ENCODE assay signal across 8 cellular contexts in genomic region chr15:92693922-92694331, GRCh38. TPM values are rescaled to one million over a fixed set of nuclear protein-coding genes. Genes with fewer than 3 reads are reported as not detected.
DNase-seq lines count a peak whose midpoint lies in the region; ATAC-seq and TF ChIP-seq lines count a peak whose summit lies in the region.

No MANE protein-coding gene starts in this region.

- H3K18ac ChIP-seq in H9 (ENCODE audit: insufficient read length, low read depth, low read length) = no peak overlapping the region

- no peaks in the 10 kb centered on the region for H3K9me2 ChIP-seq in SK-N-SH

- no peak overlapping the region for H4K91ac ChIP-seq in H9 (ENCODE audit: insufficient read length, low read depth, low read length)

- peaks cover 0 to 8% (median 3%) of the 10 kb centered on the region in 10 experiments; a peak in 5 of 20 replicates for H3K4me1 ChIP-seq in BLaER1 treated with 17β-estradiol and CSF1 and Interleukin-3, amounts not matched to agents 10 nM and 100 nM
- H3K4me1 ChIP-seq in H9 (ENCODE audit: insufficient read depth, low read length) (no peaks in the 10 kb centered on the region), SK-N-SH (ENCODE audit: control insufficient read depth in 1 of 2, insufficient read depth in 2 of 2, low read depth in 1 of 2, low read length in 1 of 2) (peaks cover 0 to 11% of the 10 kb centered on the region in 2 experiments; a peak in 2 of 4 replicates)

- peak; percentile 45 for TF ChIP-seq RAD21 in SK-N-SH (IDR thresholded peaks at IDR 0.05; ENCODE audit: low read length)

- H3K79me1 ChIP-seq in H9 (ENCODE audit: insufficient read depth, low read depth, low read length, poor library complexity, severe bottlenecking) = no peaks in the 10 kb centered on the region

- H3K27ac ChIP-seq in BLaER1 treated with 17β-estradiol and CSF1 and Interleukin-3, amounts not matched to agents 10 nM and 100 nM = no peak overlapping the region
- H3K27ac ChIP-seq in H9 (ENCODE audit: insufficient read length, low read depth, low read length) = no peak overlapping the region
- H3K27ac ChIP-seq in SK-N-SH (ENCODE audit: low read depth in 2 of 2, low read length in 1 of 2) = no peak overlapping the region

- H2BK5ac ChIP-seq in H9 (ENCODE audit: insufficient read length, low read length) = no peak overlapping the region

- no peak overlapping the region for H4K5ac ChIP-seq in H9 (ENCODE audit: insufficient read length, low read depth, low read length)

- no peak overlapping the region for H3T11ph ChIP-seq in H9 (ENCODE audit: low read length)

- POLR2A ChIA-PET in SK-N-SH (lab: Yijun Ruan, JAX) = no interaction called here

- no peak overlapping the region for H3K56ac ChIP-seq in H9 (ENCODE audit: insufficient read length, low read depth, low read length)

- H4K20me1 ChIP-seq in BLaER1 treated with 17β-estradiol and CSF1 and Interleukin-3, amounts not matched to agents 10 nM and 100 nM = no peaks in the 10 kb centered on the region
- no peaks in the 10 kb centered on the region for H4K20me1 ChIP-seq in H9 (ENCODE audit: control insufficient read depth, insufficient read depth, insufficient read length)
- no peaks in the 10 kb centered on the region for H4K20me1 ChIP-seq in SK-N-SH (ENCODE audit: insufficient read depth)

- TF ChIP-seq EP300 in SK-N-SH (IDR thresholded peaks at IDR 0.05; ENCODE audit: borderline replicate concordance in 1 of 2, low read depth in 1 of 2, low read length in 1 of 2) = no peak

- no peak overlapping the region for H3K23ac ChIP-seq in H9 (ENCODE audit: insufficient read length, low read depth, low read length)

- no peak overlapping the region for H3K4me3 Mint-ChIP-seq in H9
- no peak overlapping the region for H3K4me3 Mint-ChIP-seq in T-helper 2 cell treated with Interferon-gamma antibody and Interleukin-4, amounts not matched to agents 5 μg/mL and 100 μg/mL, for 36 hours

- no peak overlapping the region for H3K4ac ChIP-seq in H9 (ENCODE audit: low read depth, low read length)

- no peaks in the 10 kb centered on the region for H3F3A ChIP-seq in SK-N-SH (replicated peaks; ENCODE audit: insufficient read depth)

- peak; percentile 81 for DNase-seq in H9
- DNase-seq in SK-N-SH = peak; percentile 55
- DNase-seq in iPS-NIHi11 (ENCODE audit: low spot score) = peak; percentile 81
- DNase-seq in GM13976 (ENCODE audit: low spot score) = no peak
- no peak for DNase-seq in activated T-cell treated with anti-CD3 and anti-CD28 coated beads for 4 hours
- no peak for DNase-seq in T-helper 2 cell treated with Interferon-gamma antibody and Interleukin-4, amounts not matched to agents 5 μg/mL and 100 μg/mL, for 36 hours (ENCODE audit: low spot score)

- peaks cover 0 to 2% (median 0%) of the 10 kb centered on the region in 11 experiments; a peak in 1 of 22 replicates for H3K36me3 ChIP-seq in BLaER1 treated with 17β-estradiol and CSF1 and Interleukin-3, amounts not matched to agents 10 nM and 100 nM
- H3K36me3 ChIP-seq in SK-N-SH (replicated peaks in 1 of 2; ENCODE audit: control insufficient read depth in 1 of 2, insufficient read depth in 2 of 2, low read length in 1 of 2) = no peaks in the 10 kb centered on the region

- no peaks in the 10 kb centered on the region for H3K27me3 ChIP-seq in BLaER1 treated with 17β-estradiol and CSF1 and Interleukin-3, amounts not matched to agents 10 nM and 100 nM
- H3K27me3 ChIP-seq in H9 (ENCODE audit: insufficient read depth, low read length) = no peaks in the 10 kb centered on the region
- H3K27me3 ChIP-seq in SK-N-SH (ENCODE audit: insufficient read depth) = no peaks in the 10 kb centered on the region

- in situ Hi-C loops in GM13976 (cut with MboI; ENCODE audit: low sequenced_read_pairs, unreplicated experiment) = no loop called here

- no CpG with 5 or more reads among the region's 3 CpGs for WGBS in H9 (ENCODE audit: extremely low coverage, insufficient read length, low lambda C conversion rate)
- WGBS in SK-N-SH (ENCODE audit: low lambda C conversion rate) = 43% methylated on average over 3 of the region's 3 CpGs

- peaks cover 4% of the 10 kb centered on the region in 2 experiments for H3K4me1 Mint-ChIP-seq in H9
- no peaks in the 10 kb centered on the region for H3K4me1 Mint-ChIP-seq in T-helper 2 cell treated with Interferon-gamma antibody and Interleukin-4, amounts not matched to agents 5 μg/mL and 100 μg/mL, for 36 hours (ENCODE audit: low read depth)

- H3K23me2 ChIP-seq in H9 (ENCODE audit: insufficient read length, low read depth, low read length, poor library complexity, severe bottlenecking) = no peaks in the 10 kb centered on the region

- H3K9ac ChIP-seq in BLaER1 treated with 17β-estradiol and CSF1 and Interleukin-3, amounts not matched to agents 10 nM and 100 nM = no peak overlapping the region
- H3K9ac ChIP-seq in H9 (ENCODE audit: extremely low read depth, insufficient read length, low read length) (no peak overlapping the region), SK-N-SH (no peak overlapping the region)

- H3K36me3 Mint-ChIP-seq in H9 (ENCODE audit: insufficient read depth in 1 of 3, low read depth in 3 of 3) = peaks cover 12 to 20% (median 19%) of the 10 kb centered on the region in 3 experiments
- H3K36me3 Mint-ChIP-seq in T-helper 2 cell treated with Interferon-gamma antibody and Interleukin-4, amounts not matched to agents 5 μg/mL and 100 μg/mL, for 36 hours (ENCODE audit: low read depth) = no peaks in the 10 kb centered on the region

- peaks cover 20 to 30% (median 23%) of the 10 kb centered on the region in 11 experiments for H3K9me3 ChIP-seq in BLaER1 treated with 17β-estradiol and CSF1 and Interleukin-3, amounts not matched to agents 10 nM and 100 nM (replicated peaks in 1 of 11)
- H3K9me3 ChIP-seq in H9 (ENCODE audit: control insufficient read depth, low read depth, low read length) = peaks cover 8% of the 10 kb centered on the region
- H3K9me3 ChIP-seq in SK-N-SH = no peaks in the 10 kb centered on the region

- no peak overlapping the region for H2AFZ ChIP-seq in H9 (ENCODE audit: low read length)
- H2AFZ ChIP-seq in SK-N-SH (ENCODE audit: low read depth) = no peak overlapping the region

- TF ChIP-seq CTCF in H9 (conservative IDR thresholded peaks at IDR 0.05) (peak; percentile 75), SK-N-SH (IDR thresholded peaks at IDR 0.05) (peak; percentile 46), GM13976 (IDR thresholded peaks at IDR 0.05; ENCODE audit: borderline replicate concordance, control extremely low read depth, extremely low read depth, insufficient read depth, missing control alignments) (no peak)

- H3K14ac ChIP-seq in H9 (ENCODE audit: insufficient read depth, low read length) = no peak overlapping the region

- H3K79me2 ChIP-seq in H9 (ENCODE audit: insufficient read depth, low read length) (no peaks in the 10 kb centered on the region), SK-N-SH (ENCODE audit: insufficient read depth) (no peaks in the 10 kb centered on the region)

- peaks cover 3% of the 10 kb centered on the region; the same call in 1 of the 2 replicates for H3K27me3 Mint-ChIP-seq in H9 (ENCODE audit: low read depth)
- H3K27me3 Mint-ChIP-seq in T-helper 2 cell treated with Interferon-gamma antibody and Interleukin-4, amounts not matched to agents 5 μg/mL and 100 μg/mL, for 36 hours (ENCODE audit: low read depth) = peaks cover 4% of the 10 kb centered on the region

- no peak overlapping the region for H2BK15ac ChIP-seq in H9 (ENCODE audit: low read depth, low read length)

- peak overlapping the region in 6 of 11 experiments; percentile 8 to 36 (median 22); a peak in 8 of 22 replicates for H3K4me2 ChIP-seq in BLaER1 treated with 17β-estradiol and CSF1 and Interleukin-3, amounts not matched to agents 10 nM and 100 nM
- H3K4me2 ChIP-seq in H9 (ENCODE audit: insufficient read depth, insufficient read length, low read length) (no peak overlapping the region), SK-N-SH (no peak overlapping the region)

- no peak overlapping the region for H2BK20ac ChIP-seq in H9 (ENCODE audit: low read depth, low read length, poor library complexity, severe bottlenecking)

- no peak overlapping the region for H2AK5ac ChIP-seq in H9 (ENCODE audit: insufficient read length, low read length)

- H3K4me3 ChIP-seq in BLaER1 treated with 17β-estradiol and CSF1 and Interleukin-3, amounts not matched to agents 10 nM and 100 nM = no peak overlapping the region
- no peak overlapping the region for H3K4me3 ChIP-seq in SK-N-SH (ENCODE audit: low read depth in 2 of 2, low read length in 1 of 2)

- no peak overlapping the region for H3K27ac Mint-ChIP-seq in H9
- H3K27ac Mint-ChIP-seq in T-helper 2 cell treated with Interferon-gamma antibody and Interleukin-4, amounts not matched to agents 5 μg/mL and 100 μg/mL, for 36 hours = no peak overlapping the region

- H2BK12ac ChIP-seq in H9 (ENCODE audit: insufficient read length, low read depth, low read length) = no peak overlapping the region

- ATAC-seq in GM21423 (IDR thresholded peaks at IDR 0.05; ENCODE audit: unreplicated experiment) = no peak

- peaks cover 18 to 21% of the 10 kb centered on the region in 2 experiments for H3K9me3 Mint-ChIP-seq in H9
- peaks cover 14% of the 10 kb centered on the region for H3K9me3 Mint-ChIP-seq in T-helper 2 cell treated with Interferon-gamma antibody and Interleukin-4, amounts not matched to agents 5 μg/mL and 100 μg/mL, for 36 hours

- no peak overlapping the region for H2BK120ac ChIP-seq in H9 (ENCODE audit: low read depth, low read length, poor library complexity, severe bottlenecking)

- CTCF ChIA-PET in SK-N-SH (lab: Yijun Ruan, JAX) = interaction anchor here (1.0 to 3.0 kb wide), 2 partner anchors 21 to 172 kb away, joined by 3 to 9 read pairs; no protein-coding TSS in a partner anchor

- no peak overlapping the region for H4K8ac ChIP-seq in H9 (replicated peaks; ENCODE audit: insufficient read length, low read depth, low read length)

TF ChIP-seq in SK-N-SH, 30 proteins besides CTCF, POLR2A, EP300 and RAD21:
- TF ChIP-seq YY1 (IDR thresholded peaks at IDR 0.05; ENCODE audit: low read depth) (no peak), TAF1 (IDR thresholded peaks at IDR 0.05; ENCODE audit: borderline replicate concordance, low read depth, low read length) (no peak), SMC3 (IDR thresholded peaks at IDR 0.05; ENCODE audit: low read depth, low read length) (peak; percentile 30), MXI1 (IDR thresholded peaks at IDR 0.05; ENCODE audit: low read depth, low read length) (no peak)

RNA-seq across cellular contexts. Expression of gene FAM174B, which starts 38.4 kb away (rescaled TPM):
- total RNA-seq in H9 (2021) = 38.0 and 38.5 TPM in 2 replicates
- polyA plus RNA-seq in SK-N-SH (2012; rRNA removed) = 0.18 and 0.30 TPM in 2 replicates
- 0.12 and 0.16 TPM in 2 replicates for polyA plus RNA-seq in SK-N-SH (2012; cell fraction: cytosol; rRNA removed)
- polyA plus RNA-seq in SK-N-SH (2012; cell fraction: nucleus; rRNA removed) = 0.05 and 0.74 TPM in 2 replicates

Comparison
In these comparisons a context has a peak if more than half of its experiments do, and no peak if none do; other contexts are left out.
1. H3K4me2 ChIP-seq: peak in BLaER1 treated with 17β-estradiol and CSF1 and Interleukin-3, amounts not matched to agents 10 nM and 100 nM (6 of 11); none in H9 (single experiment) and SK-N-SH (single experiment).
2. DNase-seq: peak in H9 (single experiment), SK-N-SH (single experiment) and iPS-NIHi11 (single experiment); none in GM13976 (single experiment), activated T-cell treated with anti-CD3 and anti-CD28 coated beads for 4 hours (single experiment) and T-helper 2 cell treated with Interferon-gamma antibody and Interleukin-4, amounts not matched to agents 5 μg/mL and 100 μg/mL, for 36 hours (single experiment).